ENCODE assay signal across 12 cellular contexts in genomic region chr3:11391930-11392688, GRCh38.
A peak's percentile ranks its signal among the peaks of the same experiment; 100 is the strongest.
DNase-seq lines count a peak whose midpoint lies in the region; ATAC-seq and TF ChIP-seq lines count a peak whose summit lies in the region.
"Had no signal": no experiment of that assay in that cellular context is flagged by ENCODE, and none has a peak within 500 bp of the region (broad histone marks: within the 10 kb centered on the region; RNA-seq: fewer than 3 reads in every experiment).

No MANE protein-coding gene starts in this region.

- H3K27ac Mint-ChIP-seq in endothelial cell (ENCODE audit: unreplicated experiment): no peak overlapping the region
- no peak overlapping the region for H3K27ac Mint-ChIP-seq in activated CD4-positive, alpha-beta T cell treated with anti-CD3 and anti-CD28 coated beads, Interleukin-2, amount 10 ng/mL, durations not matched to agents 7 days and 5 days
- H3K27ac Mint-ChIP-seq in stimulated activated naive B cell treated with anti-CD40 and anti-IgM and Interleukin-4, amounts not matched to agents 10 μg/mL and 1 μg/mL and 100 μg/mL, for 72 hours: no peak overlapping the region
- H3K27ac Mint-ChIP-seq: activated naive CD8-positive, alpha-beta T cell treated with anti-CD3 and anti-CD28 coated beads, Interleukin-2, amount 10 ng/mL, durations not matched to agents 7 days and 5 days had no signal

- H3K9me3 Mint-ChIP-seq in endothelial cell (ENCODE audit: unreplicated experiment): no peaks in the 10 kb centered on the region
- H3K9me3 Mint-ChIP-seq in activated CD4-positive, alpha-beta T cell treated with anti-CD3 and anti-CD28 coated beads, Interleukin-2, amount 10 ng/mL, durations not matched to agents 7 days and 5 days: no peaks in the 10 kb centered on the region
- no peaks in the 10 kb centered on the region for H3K9me3 Mint-ChIP-seq in stimulated activated naive B cell treated with anti-CD40 and anti-IgM and Interleukin-4, amounts not matched to agents 10 μg/mL and 1 μg/mL and 100 μg/mL, for 72 hours
- H3K9me3 Mint-ChIP-seq: activated naive CD8-positive, alpha-beta T cell treated with anti-CD3 and anti-CD28 coated beads, Interleukin-2, amount 10 ng/mL, durations not matched to agents 7 days and 5 days had no signal

- no peak for TF ChIP-seq CTCF in endothelial cell (IDR thresholded peaks at IDR 0.05; ENCODE audit: unreplicated experiment)

- H3K27ac ChIP-seq in cingulate gyrus (ENCODE audit: low read depth, low read length): peak overlapping the region; percentile 10
- H3K27ac ChIP-seq: ovary had no signal

- CTCF ChIA-PET in activated CD4-positive, alpha-beta T cell treated with anti-CD3 and anti-CD28 coated beads, Interleukin-2, amount 10 ng/mL, durations not matched to agents 7 days and 5 days (lab: Charles Lee): interaction anchor here (1.7 kb wide), 1 partner anchor 13 kb away, joined by 5 read pairs; no protein-coding TSS in a partner anchor

- H3K4me1 Mint-ChIP-seq in endothelial cell (ENCODE audit: unreplicated experiment): no peaks in the 10 kb centered on the region
- peaks cover 27% of the 10 kb centered on the region for H3K4me1 Mint-ChIP-seq in activated CD4-positive, alpha-beta T cell treated with anti-CD3 and anti-CD28 coated beads, Interleukin-2, amount 10 ng/mL, durations not matched to agents 7 days and 5 days
- peaks cover 2 to 10% of the 10 kb centered on the region in 2 donors for H3K4me1 Mint-ChIP-seq in stimulated activated naive B cell treated with anti-CD40 and anti-IgM and Interleukin-4, amounts not matched to agents 10 μg/mL and 1 μg/mL and 100 μg/mL, for 72 hours

- no peaks in the 10 kb centered on the region for H3K27me3 Mint-ChIP-seq in endothelial cell (ENCODE audit: unreplicated experiment)
- no peaks in the 10 kb centered on the region for H3K27me3 Mint-ChIP-seq in activated CD4-positive, alpha-beta T cell treated with anti-CD3 and anti-CD28 coated beads, Interleukin-2, amount 10 ng/mL, durations not matched to agents 7 days and 5 days
- no peaks in the 10 kb centered on the region for H3K27me3 Mint-ChIP-seq in stimulated activated naive B cell treated with anti-CD40 and anti-IgM and Interleukin-4, amounts not matched to agents 10 μg/mL and 1 μg/mL and 100 μg/mL, for 72 hours
- H3K27me3 Mint-ChIP-seq: activated naive CD8-positive, alpha-beta T cell treated with anti-CD3 and anti-CD28 coated beads, Interleukin-2, amount 10 ng/mL, durations not matched to agents 7 days and 5 days had no signal

- no peak for ATAC-seq in HG03025 (IDR thresholded peaks at IDR 0.05; ENCODE audit: low FRiP score, unreplicated experiment)
- ATAC-seq in stimulated activated naive B cell treated with anti-CD40 and anti-IgM and Interleukin-4, amounts not matched to agents 10 μg/mL and 1 μg/mL and 100 μg/mL, for 72 hours (replicated peaks): no peak

- H3K4me3 Mint-ChIP-seq in endothelial cell (ENCODE audit: unreplicated experiment): no peak overlapping the region
- no peak overlapping the region for H3K4me3 Mint-ChIP-seq in activated CD4-positive, alpha-beta T cell treated with anti-CD3 and anti-CD28 coated beads, Interleukin-2, amount 10 ng/mL, durations not matched to agents 7 days and 5 days
- H3K4me3 Mint-ChIP-seq in stimulated activated naive B cell treated with anti-CD40 and anti-IgM and Interleukin-4, amounts not matched to agents 10 μg/mL and 1 μg/mL and 100 μg/mL, for 72 hours: no peak overlapping the region
- H3K4me3 Mint-ChIP-seq: activated naive CD8-positive, alpha-beta T cell treated with anti-CD3 and anti-CD28 coated beads, Interleukin-2, amount 10 ng/mL, durations not matched to agents 7 days and 5 days had no signal

- POLR2A ChIA-PET in activated CD4-positive, alpha-beta T cell treated with anti-CD3 and anti-CD28 coated beads, Interleukin-2, amount 10 ng/mL, durations not matched to agents 7 days and 5 days (lab: Charles Lee): no interaction called here

- no peaks in the 10 kb centered on the region for H3K36me3 Mint-ChIP-seq in endothelial cell (ENCODE audit: low read depth, unreplicated experiment)
- peaks cover 3% of the 10 kb centered on the region for H3K36me3 Mint-ChIP-seq in activated CD4-positive, alpha-beta T cell treated with anti-CD3 and anti-CD28 coated beads, Interleukin-2, amount 10 ng/mL, durations not matched to agents 7 days and 5 days (ENCODE audit: low read depth)
- peaks cover 15 to 22% of the 10 kb centered on the region in 2 donors for H3K36me3 Mint-ChIP-seq in stimulated activated naive B cell treated with anti-CD40 and anti-IgM and Interleukin-4, amounts not matched to agents 10 μg/mL and 1 μg/mL and 100 μg/mL, for 72 hours

- peak; percentile 89 for DNase-seq in EH (ENCODE audit: low read depth)
- DNase-seq in NCI-H69 (lab: John Stamatoyannopoulos, UW): peak; percentile 19
- DNase-seq in non-pigmented ciliary epithelial cell (ENCODE audit: low read depth): peak; percentile 69
- DNase-seq in endothelial cell (ENCODE audit: low spot score): no peak
- DNase-seq in activated CD4-positive, alpha-beta T cell treated with anti-CD3 and anti-CD28 coated beads, Interleukin-2, amount 10 ng/mL, durations not matched to agents 7 days and 5 days: no peak
- DNase-seq in stimulated activated naive B cell treated with anti-CD40 and anti-IgM and Interleukin-4, amounts not matched to agents 10 μg/mL and 1 μg/mL and 100 μg/mL, for 72 hours: no peak
- DNase-seq: activated naive CD8-positive, alpha-beta T cell treated with anti-CD3 and anti-CD28 coated beads, Interleukin-2, amount 10 ng/mL, durations not matched to agents 7 days and 5 days; DMS 273 treated with DMSO at 0.1 percent for 48 hours; NCI-H748 treated with DMSO at 0.1 percent for 48 hours had no signal

Comparison
In these comparisons a context has a peak if more than half of its experiments do, and no peak if none do; other contexts are left out.
1. DNase-seq: peak in EH (single experiment), NCI-H69 (single experiment) and non-pigmented ciliary epithelial cell (single experiment); none in endothelial cell (single experiment), activated CD4-positive, alpha-beta T cell treated with anti-CD3 and anti-CD28 coated beads, Interleukin-2, amount 10 ng/mL, durations not matched to agents 7 days and 5 days (single experiment) and stimulated activated naive B cell treated with anti-CD40 and anti-IgM and Interleukin-4, amounts not matched to agents 10 μg/mL and 1 μg/mL and 100 μg/mL, for 72 hours (single experiment).